ENCODE assay signal across 15 cellular contexts in genomic region chr5:8585230-8586018, GRCh38.
DNase-seq lines count a peak whose midpoint lies in the region; ATAC-seq and TF ChIP-seq lines count a peak whose summit lies in the region.
"Had no signal": no experiment of that assay in that cellular context is flagged by ENCODE, and none has a peak within 500 bp of the region (broad histone marks: within the 10 kb centered on the region; RNA-seq: fewer than 3 reads in every experiment).

No MANE protein-coding gene starts in this region.

- H3K4me1 ChIP-seq in osteoblast (ENCODE audit: insufficient read depth, low read length): no peaks in the 10 kb centered on the region
- H3K4me1 ChIP-seq: esophagus squamous epithelium had no signal

- CTCF ChIA-PET in RWPE1 (lab: Yijun Ruan, JAX): interaction anchor here (0.6 kb wide), 1 partner anchor 644 kb away, joined by 3 read pairs; no protein-coding TSS in a partner anchor

- peak; percentile 27 for DNase-seq in H7
- no peak for DNase-seq in RWPE1 (ENCODE audit: low spot score)
- DNase-seq in fibroblast of mammary gland (ENCODE audit: low read depth): no peak
- DNase-seq in osteoblast (ENCODE audit: insufficient read length, low spot score, missing footprints): peak; percentile 11
- no peak for DNase-seq in effector CD4-positive, alpha-beta T cell
- DNase-seq in SK-N-DZ (ENCODE audit: low spot score): no peak
- DNase-seq: activated CD4-positive, alpha-beta T cell treated with anti-CD3 and anti-CD28 coated beads for 1 hour; DMS53; esophagus squamous epithelium; mesenchymal stem cell; naive thymus-derived CD8-positive, alpha-beta T cell; NCI-H2081 treated with DMSO at 0.1 percent for 48 hours; NCI-H524 treated with DMSO at 0.1 percent for 48 hours had no signal

- no peak overlapping the region for H2AFZ ChIP-seq in osteoblast (ENCODE audit: low read length)

- H3K27me3 ChIP-seq in H7 (ENCODE audit: control insufficient read depth, insufficient read depth, low read length) (no peaks in the 10 kb centered on the region), osteoblast (ENCODE audit: insufficient read depth, low read length) (no peaks in the 10 kb centered on the region)
- H3K27me3 ChIP-seq: esophagus squamous epithelium had no signal

- ATAC-seq in GM21529 (IDR thresholded peaks at IDR 0.05; ENCODE audit: unreplicated experiment): no peak
- ATAC-seq: naive thymus-derived CD8-positive, alpha-beta T cell had no signal

- H3K27ac ChIP-seq in RWPE1 (no peak overlapping the region), osteoblast (ENCODE audit: low read depth, low read length) (no peak overlapping the region)
- H3K27ac ChIP-seq: esophagus squamous epithelium, HL-60 had no signal

- no peaks in the 10 kb centered on the region for H4K20me1 ChIP-seq in osteoblast (ENCODE audit: insufficient read depth, low read length)

- H3K4me3 ChIP-seq in H7 (ENCODE audit: insufficient read depth, low read depth, low read length) (no peak overlapping the region), fibroblast of mammary gland (ENCODE audit: control insufficient read depth, low read depth, low read length) (no peak overlapping the region), osteoblast (ENCODE audit: insufficient read depth, low read length) (no peak overlapping the region)
- H3K4me3 ChIP-seq: esophagus squamous epithelium had no signal

- no peaks in the 10 kb centered on the region for H3K79me2 ChIP-seq in osteoblast (ENCODE audit: insufficient read depth, low read length)

- H3K9me3 ChIP-seq in osteoblast (ENCODE audit: low read depth, low read length): no peaks in the 10 kb centered on the region
- H3K9me3 ChIP-seq: esophagus squamous epithelium had no signal

- H3K4me2 ChIP-seq in osteoblast (ENCODE audit: insufficient read depth, low read length): no peak overlapping the region

- H3K36me3 ChIP-seq in H7 (replicated peaks; ENCODE audit: control insufficient read depth, insufficient read depth, low read length) (no peaks in the 10 kb centered on the region), osteoblast (ENCODE audit: insufficient read depth, low read length) (no peaks in the 10 kb centered on the region)
- H3K36me3 ChIP-seq: esophagus squamous epithelium had no signal

- POLR2A ChIA-PET in RWPE1 (lab: Yijun Ruan, JAX; ENCODE audit: low non-redundant PET): no interaction called here

- TF ChIP-seq CTCF in RWPE1 (conservative IDR thresholded peaks at IDR 0.05; ENCODE audit: low read depth) (0 out of 2 replicates have a peak, but pooled peaks have one; percentile 7), fibroblast of mammary gland (conservative IDR thresholded peaks at IDR 0.05; ENCODE audit: control insufficient read depth, insufficient read depth, low read depth, low read length) (peak; percentile 2), osteoblast (IDR thresholded peaks at IDR 0.05; ENCODE audit: extremely low read depth, low read depth, low read length) (peak; percentile 21)

Comparison
In these comparisons a context has a peak if more than half of its experiments do, and no peak if none do; other contexts are left out.
1. DNase-seq: peak in H7 (single experiment) and osteoblast (single experiment); none in RWPE1 (single experiment), fibroblast of mammary gland (single experiment), effector CD4-positive, alpha-beta T cell (single experiment) and SK-N-DZ (single experiment).
2. Peak in every context shown above with its lines, with median percentiles within 50 percentile points of each other: CTCF ChIP-seq.